Comparison of ENCODE assay signal across 11 cellular contexts in the genomic region with DNA sequence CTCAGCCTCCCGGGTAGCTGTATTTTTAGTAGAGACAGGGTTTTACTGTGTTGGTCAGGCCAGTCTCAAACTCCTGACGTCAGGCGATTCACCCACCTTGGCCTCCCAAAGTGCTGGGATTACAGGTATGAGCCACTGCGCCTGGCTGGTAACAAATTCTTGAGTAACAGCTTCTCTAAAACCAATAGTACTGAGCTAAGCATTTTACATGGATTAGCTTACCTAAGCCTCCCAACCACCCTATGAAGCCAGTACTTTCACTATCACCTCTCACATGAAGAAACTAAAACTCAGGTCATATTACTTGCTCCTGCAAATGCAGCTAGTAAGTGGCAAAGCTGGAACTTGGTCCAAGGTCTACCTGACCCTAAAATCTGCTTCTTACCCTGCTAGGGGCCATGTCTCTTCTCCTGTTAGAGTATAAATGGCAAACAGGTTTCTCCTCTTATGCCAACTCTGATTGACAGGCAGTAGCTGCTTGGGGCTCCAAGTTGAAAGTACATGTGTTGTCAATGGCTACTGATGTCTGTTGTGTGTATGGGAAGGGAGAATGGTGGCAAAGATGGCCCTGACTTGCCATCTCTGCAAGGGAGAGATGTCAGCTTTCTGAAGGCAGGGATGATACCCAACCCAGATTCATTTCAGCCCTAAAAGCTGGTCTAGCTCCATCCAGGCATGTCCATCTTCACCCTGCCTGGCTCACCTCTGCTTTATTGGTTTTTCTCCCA. TPM values are rescaled to one million over a fixed set of nuclear protein-coding genes. Genes with fewer than 3 reads are reported as not detected.
A peak's percentile ranks its signal among the peaks of the same experiment; 100 is the strongest.
DNase-seq lines count a peak whose midpoint lies in the region; ATAC-seq and TF ChIP-seq lines count a peak whose summit lies in the region.
"Had no signal": no experiment of that assay in that cellular context is flagged by ENCODE, and none has a peak within 500 bp of the region (broad histone marks: within the 10 kb centered on the region; RNA-seq: fewer than 3 reads in every experiment).

No MANE protein-coding gene starts in this region.

- H3K4me3 ChIP-seq in esophagus (ENCODE audit: low read depth in 1 of 2, low read length in 2 of 2) (no peak overlapping the region), left ventricle myocardium inferior (no peak overlapping the region), smooth muscle cell (no peak overlapping the region)

- H4K20me1 ChIP-seq in smooth muscle cell (ENCODE audit: low read depth): no peaks in the 10 kb centered on the region

- H3K9me3 Mint-ChIP-seq in stimulated activated naive CD8-positive, alpha-beta T cell treated with anti-CD3 and anti-CD28 coated beads, Interleukin-15, Interleukin-2, amounts not matched to agents 100 ng/mL and 50 ng/mL, for 24 hours: no peaks in the 10 kb centered on the region
- no peaks in the 10 kb centered on the region for H3K9me3 Mint-ChIP-seq in T-cell

- no peak for DNase-seq in stimulated activated naive CD8-positive, alpha-beta T cell treated with anti-CD3 and anti-CD28 coated beads, Interleukin-15, Interleukin-2, amounts not matched to agents 100 U/mL and 50 U/mL, for 24 hours
- DNase-seq in T-cell (no peak), left ventricle myocardium inferior (no peak), smooth muscle cell (lab: John Stamatoyannopoulos, UW; ENCODE audit: unreplicated experiment) (no peak), DMS79 (lab: John Stamatoyannopoulos, UW) (no peak), NCI-H748 treated with DMSO at 0.1 percent for 48 hours (lab: John Stamatoyannopoulos, UW) (no peak)
- DNase-seq: GDM1; midbrain; stimulated activated CD4-positive, alpha-beta T cell treated with anti-CD3 and anti-CD28 coated beads, Interleukin-4, amount 100 ng/mL, for 24 hours had no signal

- CTCF ChIA-PET in T-cell (lab: Charles Lee): interaction anchor here (0.6 to 1.9 kb wide), 7 partner anchors 19 to 322 kb away, joined by 3 to 8 read pairs (median 3); no protein-coding TSS in a partner anchor

- H3K4me1 ChIP-seq in esophagus (ENCODE audit: control insufficient read depth in 2 of 2, insufficient read depth in 2 of 2, low read length in 1 of 2) (peaks cover 0 to 19% of the 10 kb centered on the region in 2 donors), left ventricle myocardium inferior (peaks cover 29% of the 10 kb centered on the region), smooth muscle cell (ENCODE audit: low read depth) (peaks cover 5% of the 10 kb centered on the region)

- POLR2A ChIA-PET in T-cell (lab: Charles Lee): interaction anchor here (1.0 to 1.2 kb wide), 2 partner anchors 23 to 26 kb away, joined by 4 read pairs; no protein-coding TSS in a partner anchor

- peak overlapping the region; percentile 63 to 64 for H3K27ac ChIP-seq in esophagus (ENCODE audit: low read depth in 2 of 2, low read length in 1 of 2)
- no peak overlapping the region for H3K27ac ChIP-seq in left ventricle myocardium inferior (replicated peaks)
- no peak overlapping the region for H3K27ac ChIP-seq in smooth muscle cell (ENCODE audit: low read depth)

- no peak overlapping the region for H3K9ac ChIP-seq in smooth muscle cell (ENCODE audit: low read depth)

- H2AFZ ChIP-seq in smooth muscle cell (ENCODE audit: low read depth): no peak overlapping the region

- H3K4me2 ChIP-seq in smooth muscle cell: no peak overlapping the region

- H3K27me3 Mint-ChIP-seq in stimulated activated naive CD8-positive, alpha-beta T cell treated with anti-CD3 and anti-CD28 coated beads, Interleukin-15, Interleukin-2, amounts not matched to agents 100 ng/mL and 50 ng/mL, for 24 hours: no peaks in the 10 kb centered on the region
- H3K27me3 Mint-ChIP-seq in T-cell: no peaks in the 10 kb centered on the region

- H3K36me3 ChIP-seq in esophagus (ENCODE audit: control insufficient read depth in 2 of 2, insufficient read depth in 2 of 2, low read length in 1 of 2) (peaks cover 3 to 4% of the 10 kb centered on the region in 2 donors), left ventricle myocardium inferior (peaks cover 5% of the 10 kb centered on the region), smooth muscle cell (ENCODE audit: low read depth) (no peaks in the 10 kb centered on the region)

- no peak overlapping the region for H3K4me3 Mint-ChIP-seq in stimulated activated naive CD8-positive, alpha-beta T cell treated with anti-CD3 and anti-CD28 coated beads, Interleukin-15, Interleukin-2, amounts not matched to agents 100 ng/mL and 50 ng/mL, for 24 hours
- no peak overlapping the region for H3K4me3 Mint-ChIP-seq in T-cell

- TF ChIP-seq CTCF in left ventricle myocardium inferior (IDR thresholded peaks at IDR 0.05; ENCODE audit: borderline replicate concordance) (no peak), smooth muscle cell (IDR thresholded peaks at IDR 0.05; ENCODE audit: borderline replicate concordance, insufficient read depth, poor library complexity, severe bottlenecking) (no peak)

- H3K27ac Mint-ChIP-seq in stimulated activated naive CD8-positive, alpha-beta T cell treated with anti-CD3 and anti-CD28 coated beads, Interleukin-15, Interleukin-2, amounts not matched to agents 100 ng/mL and 50 ng/mL, for 24 hours: peak overlapping the region; percentile 91
- peak overlapping the region; percentile 84 to 90 for H3K27ac Mint-ChIP-seq in T-cell

- H3K4me1 Mint-ChIP-seq in stimulated activated naive CD8-positive, alpha-beta T cell treated with anti-CD3 and anti-CD28 coated beads, Interleukin-15, Interleukin-2, amounts not matched to agents 100 ng/mL and 50 ng/mL, for 24 hours (ENCODE audit: low read depth): peaks cover 76% of the 10 kb centered on the region
- peaks cover 56 to 65% (median 61%) of the 10 kb centered on the region in 3 donors for H3K4me1 Mint-ChIP-seq in T-cell

- WGBS in esophagus, 2 donors: 76 to 77% methylated on average over 4 of the region's 4 CpGs
- WGBS in smooth muscle cell (ENCODE audit: low lambda C conversion rate): 89% methylated on average over 4 of the region's 4 CpGs

- H3K27me3 ChIP-seq in esophagus (ENCODE audit: control insufficient read depth in 1 of 2, insufficient read depth in 2 of 2, low read length in 2 of 2): no peaks in the 10 kb centered on the region
- H3K27me3 ChIP-seq in left ventricle myocardium inferior (ENCODE audit: low read depth): no peaks in the 10 kb centered on the region
- H3K27me3 ChIP-seq in smooth muscle cell (ENCODE audit: low read depth): no peaks in the 10 kb centered on the region

- H3K79me2 ChIP-seq in smooth muscle cell (ENCODE audit: low read depth): no peaks in the 10 kb centered on the region

- H3K9me3 ChIP-seq in esophagus (ENCODE audit: control insufficient read depth in 2 of 2, insufficient read depth in 1 of 2, low read depth in 1 of 2, low read length in 1 of 2) (peaks cover 0 to 2% of the 10 kb centered on the region in 2 donors), left ventricle myocardium inferior (replicated peaks) (no peaks in the 10 kb centered on the region), smooth muscle cell (replicated peaks; ENCODE audit: low read depth) (no peaks in the 10 kb centered on the region)

- intact Hi-C loops in left ventricle myocardium inferior (cut with micrococcal nuclease): loop anchor here (10.0 kb wide), 1 partner anchor 52 kb away; a partner anchor contains a TSS

- H3F3A ChIP-seq in smooth muscle cell (ENCODE audit: low read depth): no peaks in the 10 kb centered on the region

- ATAC-seq in stimulated activated naive CD8-positive, alpha-beta T cell treated with anti-CD3 and anti-CD28 coated beads, Interleukin-15, Interleukin-2, amounts not matched to agents 100 U/mL and 50 U/mL, for 24 hours: no peak
- no peak for ATAC-seq in T-cell (replicated peaks in 1 of 4)

- peaks cover 79% of the 10 kb centered on the region for H3K36me3 Mint-ChIP-seq in stimulated activated naive CD8-positive, alpha-beta T cell treated with anti-CD3 and anti-CD28 coated beads, Interleukin-15, Interleukin-2, amounts not matched to agents 100 ng/mL and 50 ng/mL, for 24 hours (ENCODE audit: low read depth)
- peaks cover 33% of the 10 kb centered on the region for H3K36me3 Mint-ChIP-seq in T-cell

RNA-seq across cellular contexts. Expression of a gene that starts 4.0 kb away (rescaled TPM):
- total RNA-seq in T-cell (100 to 1,000 TPM in 4 of 5 donors, 10 to 100 TPM in 1; 92.8 to 184 (median 166) TPM), left ventricle myocardium inferior (13.0 TPM), smooth muscle cell (18.2 and 19.3 TPM in 2 replicates)
- polyA plus RNA-seq in esophagus (10 to 100 TPM; 22.3 to 28.8 TPM), smooth muscle cell (14.1 and 16.0 TPM in 2 replicates)

RNA-seq across cellular contexts. Expression of a gene that starts 30.2 kb away (rescaled TPM):
- total RNA-seq in T-cell (10 to 100 TPM; 27.5 to 55.2 (median 47.7) TPM), left ventricle myocardium inferior (16.2 TPM), smooth muscle cell (17.7 and 18.6 TPM in 2 replicates)
- polyA plus RNA-seq in esophagus (10 to 100 TPM; 12.1 to 15.8 TPM), smooth muscle cell (12.9 and 14.4 TPM in 2 replicates)

RNA-seq across cellular contexts. Expression of a gene that starts 53.7 kb away (rescaled TPM):
- total RNA-seq in T-cell (100 to 1,000 TPM in 3 of 5 donors, 10 to 100 TPM in 2; 67.6 to 170 (median 157) TPM), left ventricle myocardium inferior (2.6 TPM), smooth muscle cell (5.4 and 5.9 TPM in 2 replicates)
- polyA plus RNA-seq in esophagus (1 to 10 TPM; 2.7 to 6.1 TPM), smooth muscle cell (2.9 and 4.6 TPM in 2 replicates)

Comparison
In these comparisons a context has a peak if more than half of its experiments do, and no peak if none do; other contexts are left out.
1. H3K27ac ChIP-seq: peak in esophagus (2 of 2); none in left ventricle myocardium inferior (single experiment) and smooth muscle cell (single experiment).